ENCODE assay signal across 1 cellular context in the genomic region with DNA sequence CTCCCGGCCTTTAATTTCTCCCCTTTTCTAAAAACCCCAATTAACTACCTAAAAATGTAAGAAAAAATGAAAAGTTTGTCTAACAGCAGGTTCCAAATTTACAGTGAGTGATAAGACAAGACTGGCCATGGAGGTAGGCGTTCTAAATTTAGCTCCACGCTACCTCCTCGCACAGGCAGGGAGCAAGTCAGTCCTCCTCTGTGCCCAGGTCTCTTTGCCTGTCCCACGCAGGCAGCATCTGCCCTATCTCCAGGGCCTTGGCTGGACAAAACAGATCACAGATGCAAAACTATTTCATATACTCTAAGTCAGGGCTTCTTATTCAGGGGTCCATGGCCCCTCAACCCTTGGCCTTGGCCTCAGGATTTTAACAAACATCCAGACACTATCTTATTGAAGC.
TF ChIP-seq lines count a peak whose summit lies in the region.

No MANE protein-coding gene starts in this region.

TF ChIP-seq in HepG2, 621 proteins besides CTCF, POLR2A, EP300 and RAD21 (continued from another document):
- TF ChIP-seq, protein P1, sequence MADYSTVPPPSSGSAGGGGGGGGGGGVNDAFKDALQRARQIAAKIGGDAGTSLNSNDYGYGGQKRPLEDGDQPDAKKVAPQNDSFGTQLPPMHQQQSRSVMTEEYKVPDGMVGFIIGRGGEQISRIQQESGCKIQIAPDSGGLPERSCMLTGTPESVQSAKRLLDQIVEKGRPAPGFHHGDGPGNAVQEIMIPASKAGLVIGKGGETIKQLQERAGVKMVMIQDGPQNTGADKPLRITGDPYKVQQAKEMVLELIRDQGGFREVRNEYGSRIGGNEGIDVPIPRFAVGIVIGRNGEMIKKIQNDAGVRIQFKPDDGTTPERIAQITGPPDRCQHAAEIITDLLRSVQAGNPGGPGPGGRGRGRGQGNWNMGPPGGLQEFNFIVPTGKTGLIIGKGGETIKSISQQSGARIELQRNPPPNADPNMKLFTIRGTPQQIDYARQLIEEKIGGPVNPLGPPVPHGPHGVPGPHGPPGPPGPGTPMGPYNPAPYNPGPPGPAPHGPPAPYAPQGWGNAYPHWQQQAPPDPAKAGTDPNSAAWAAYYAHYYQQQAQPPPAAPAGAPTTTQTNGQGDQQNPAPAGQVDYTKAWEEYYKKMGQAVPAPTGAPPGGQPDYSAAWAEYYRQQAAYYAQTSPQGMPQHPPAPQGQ (CRISPR knock-in tag; IDR thresholded peaks at IDR 0.05; ENCODE audit: borderline replicate concordance): no peak
- TF ChIP-seq, protein P2, sequence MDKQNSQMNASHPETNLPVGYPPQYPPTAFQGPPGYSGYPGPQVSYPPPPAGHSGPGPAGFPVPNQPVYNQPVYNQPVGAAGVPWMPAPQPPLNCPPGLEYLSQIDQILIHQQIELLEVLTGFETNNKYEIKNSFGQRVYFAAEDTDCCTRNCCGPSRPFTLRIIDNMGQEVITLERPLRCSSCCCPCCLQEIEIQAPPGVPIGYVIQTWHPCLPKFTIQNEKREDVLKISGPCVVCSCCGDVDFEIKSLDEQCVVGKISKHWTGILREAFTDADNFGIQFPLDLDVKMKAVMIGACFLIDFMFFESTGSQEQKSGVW (CRISPR knock-in tag; IDR thresholded peaks at IDR 0.05; ENCODE audit: borderline replicate concordance): no peak
- no peak for TF ChIP-seq PTBP1 (IDR thresholded peaks at IDR 0.05; ENCODE audit: low read depth, low read length, poor library complexity, severe bottlenecking)
- TF ChIP-seq, protein P3, sequence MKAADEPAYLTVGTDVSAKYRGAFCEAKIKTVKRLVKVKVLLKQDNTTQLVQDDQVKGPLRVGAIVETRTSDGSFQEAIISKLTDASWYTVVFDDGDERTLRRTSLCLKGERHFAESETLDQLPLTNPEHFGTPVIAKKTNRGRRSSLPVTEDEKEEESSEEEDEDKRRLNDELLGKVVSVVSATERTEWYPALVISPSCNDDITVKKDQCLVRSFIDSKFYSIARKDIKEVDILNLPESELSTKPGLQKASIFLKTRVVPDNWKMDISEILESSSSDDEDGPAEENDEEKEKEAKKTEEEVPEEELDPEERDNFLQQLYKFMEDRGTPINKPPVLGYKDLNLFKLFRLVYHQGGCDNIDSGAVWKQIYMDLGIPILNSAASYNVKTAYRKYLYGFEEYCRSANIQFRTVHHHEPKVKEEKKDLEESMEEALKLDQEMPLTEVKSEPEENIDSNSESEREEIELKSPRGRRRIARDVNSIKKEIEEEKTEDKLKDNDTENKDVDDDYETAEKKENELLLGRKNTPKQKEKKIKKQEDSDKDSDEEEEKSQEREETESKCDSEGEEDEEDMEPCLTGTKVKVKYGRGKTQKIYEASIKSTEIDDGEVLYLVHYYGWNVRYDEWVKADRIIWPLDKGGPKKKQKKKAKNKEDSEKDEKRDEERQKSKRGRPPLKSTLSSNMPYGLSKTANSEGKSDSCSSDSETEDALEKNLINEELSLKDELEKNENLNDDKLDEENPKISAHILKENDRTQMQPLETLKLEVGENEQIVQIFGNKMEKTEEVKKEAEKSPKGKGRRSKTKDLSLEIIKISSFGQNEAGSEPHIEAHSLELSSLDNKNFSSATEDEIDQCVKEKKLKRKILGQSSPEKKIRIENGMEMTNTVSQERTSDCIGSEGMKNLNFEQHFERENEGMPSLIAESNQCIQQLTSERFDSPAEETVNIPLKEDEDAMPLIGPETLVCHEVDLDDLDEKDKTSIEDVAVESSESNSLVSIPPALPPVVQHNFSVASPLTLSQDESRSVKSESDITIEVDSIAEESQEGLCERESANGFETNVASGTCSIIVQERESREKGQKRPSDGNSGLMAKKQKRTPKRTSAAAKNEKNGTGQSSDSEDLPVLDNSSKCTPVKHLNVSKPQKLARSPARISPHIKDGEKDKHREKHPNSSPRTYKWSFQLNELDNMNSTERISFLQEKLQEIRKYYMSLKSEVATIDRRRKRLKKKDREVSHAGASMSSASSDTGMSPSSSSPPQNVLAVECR (CRISPR knock-in tag; IDR thresholded peaks at IDR 0.05; ENCODE audit: borderline replicate concordance): no peak
- TF ChIP-seq, protein P4, sequence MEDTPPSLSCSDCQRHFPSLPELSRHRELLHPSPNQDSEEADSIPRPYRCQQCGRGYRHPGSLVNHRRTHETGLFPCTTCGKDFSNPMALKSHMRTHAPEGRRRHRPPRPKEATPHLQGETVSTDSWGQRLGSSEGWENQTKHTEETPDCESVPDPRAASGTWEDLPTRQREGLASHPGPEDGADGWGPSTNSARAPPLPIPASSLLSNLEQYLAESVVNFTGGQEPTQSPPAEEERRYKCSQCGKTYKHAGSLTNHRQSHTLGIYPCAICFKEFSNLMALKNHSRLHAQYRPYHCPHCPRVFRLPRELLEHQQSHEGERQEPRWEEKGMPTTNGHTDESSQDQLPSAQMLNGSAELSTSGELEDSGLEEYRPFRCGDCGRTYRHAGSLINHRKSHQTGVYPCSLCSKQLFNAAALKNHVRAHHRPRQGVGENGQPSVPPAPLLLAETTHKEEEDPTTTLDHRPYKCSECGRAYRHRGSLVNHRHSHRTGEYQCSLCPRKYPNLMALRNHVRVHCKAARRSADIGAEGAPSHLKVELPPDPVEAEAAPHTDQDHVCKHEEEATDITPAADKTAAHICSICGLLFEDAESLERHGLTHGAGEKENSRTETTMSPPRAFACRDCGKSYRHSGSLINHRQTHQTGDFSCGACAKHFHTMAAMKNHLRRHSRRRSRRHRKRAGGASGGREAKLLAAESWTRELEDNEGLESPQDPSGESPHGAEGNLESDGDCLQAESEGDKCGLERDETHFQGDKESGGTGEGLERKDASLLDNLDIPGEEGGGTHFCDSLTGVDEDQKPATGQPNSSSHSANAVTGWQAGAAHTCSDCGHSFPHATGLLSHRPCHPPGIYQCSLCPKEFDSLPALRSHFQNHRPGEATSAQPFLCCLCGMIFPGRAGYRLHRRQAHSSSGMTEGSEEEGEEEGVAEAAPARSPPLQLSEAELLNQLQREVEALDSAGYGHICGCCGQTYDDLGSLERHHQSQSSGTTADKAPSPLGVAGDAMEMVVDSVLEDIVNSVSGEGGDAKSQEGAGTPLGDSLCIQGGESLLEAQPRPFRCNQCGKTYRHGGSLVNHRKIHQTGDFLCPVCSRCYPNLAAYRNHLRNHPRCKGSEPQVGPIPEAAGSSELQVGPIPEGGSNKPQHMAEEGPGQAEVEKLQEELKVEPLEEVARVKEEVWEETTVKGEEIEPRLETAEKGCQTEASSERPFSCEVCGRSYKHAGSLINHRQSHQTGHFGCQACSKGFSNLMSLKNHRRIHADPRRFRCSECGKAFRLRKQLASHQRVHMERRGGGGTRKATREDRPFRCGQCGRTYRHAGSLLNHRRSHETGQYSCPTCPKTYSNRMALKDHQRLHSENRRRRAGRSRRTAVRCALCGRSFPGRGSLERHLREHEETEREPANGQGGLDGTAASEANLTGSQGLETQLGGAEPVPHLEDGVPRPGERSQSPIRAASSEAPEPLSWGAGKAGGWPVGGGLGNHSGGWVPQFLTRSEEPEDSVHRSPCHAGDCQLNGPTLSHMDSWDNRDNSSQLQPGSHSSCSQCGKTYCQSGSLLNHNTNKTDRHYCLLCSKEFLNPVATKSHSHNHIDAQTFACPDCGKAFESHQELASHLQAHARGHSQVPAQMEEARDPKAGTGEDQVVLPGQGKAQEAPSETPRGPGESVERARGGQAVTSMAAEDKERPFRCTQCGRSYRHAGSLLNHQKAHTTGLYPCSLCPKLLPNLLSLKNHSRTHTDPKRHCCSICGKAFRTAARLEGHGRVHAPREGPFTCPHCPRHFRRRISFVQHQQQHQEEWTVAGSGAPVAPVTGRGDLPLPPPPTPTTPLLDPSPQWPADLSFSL (CRISPR knock-in tag; IDR thresholded peaks at IDR 0.05): no peak
